ENCODE assay signal across 24 cellular contexts in the genomic region with DNA sequence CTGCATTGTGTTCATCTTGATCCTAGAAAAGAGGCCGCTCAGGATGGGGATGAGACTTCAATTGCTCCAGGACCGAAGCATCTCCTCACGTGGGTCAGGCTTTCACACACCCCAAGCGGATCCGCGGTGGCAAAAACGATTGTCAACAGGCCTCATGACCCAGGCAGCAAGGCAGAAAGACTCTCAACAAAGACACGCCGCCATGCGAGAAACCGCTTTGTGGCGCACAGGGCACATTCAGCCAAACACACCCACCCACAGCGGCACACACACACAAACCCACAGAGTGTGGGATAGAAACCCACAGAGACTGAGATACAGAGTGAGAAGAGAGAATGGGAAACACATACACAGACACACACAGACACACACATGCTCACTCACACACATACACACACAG.
DNase-seq lines count a peak whose midpoint lies in the region; ATAC-seq and TF ChIP-seq lines count a peak whose summit lies in the region.
"Had no signal": no experiment of that assay in that cellular context is flagged by ENCODE, and none has a peak within 500 bp of the region (broad histone marks: within the 10 kb centered on the region; RNA-seq: fewer than 3 reads in every experiment).

No MANE protein-coding gene starts in this region.

- no peaks in the 10 kb centered on the region for H3K36me3 Mint-ChIP-seq in osteocyte (ENCODE audit: unreplicated experiment)
- H3K36me3 Mint-ChIP-seq: CD4-positive, CD25-positive, alpha-beta regulatory T cell had no signal

- no peaks in the 10 kb centered on the region for H3K27me3 ChIP-seq in upper lobe of right lung
- H3K27me3 ChIP-seq in psoas muscle (ENCODE audit: insufficient read depth in 3 of 3, low read length in 2 of 3), result no peaks in the 10 kb centered on the region
- H3K27me3 ChIP-seq: SJSA1 had no signal

- no peak overlapping the region for H3K27ac ChIP-seq in coronary artery
- no peak overlapping the region for H3K27ac ChIP-seq in upper lobe of right lung
- H3K27ac ChIP-seq in psoas muscle, result no peak overlapping the region
- H3K27ac ChIP-seq: SJSA1 had no signal

- no peaks in the 10 kb centered on the region for H3K9me3 ChIP-seq in upper lobe of right lung
- H3K9me3 ChIP-seq in psoas muscle, result no peaks in the 10 kb centered on the region
- H3K9me3 ChIP-seq: SJSA1 had no signal

- H3K4me1 Mint-ChIP-seq in osteocyte (ENCODE audit: unreplicated experiment), result no peaks in the 10 kb centered on the region

- intact Hi-C loops in upper lobe of right lung (cut with DNase I), result no loop called here
- intact Hi-C loops in psoas muscle (cut with DNase I), result no loop called here

- H3K36me3 ChIP-seq in upper lobe of right lung, result no peaks in the 10 kb centered on the region
- H3K36me3 ChIP-seq in psoas muscle (ENCODE audit: insufficient read depth in 1 of 2, low read depth in 1 of 2), result no peaks in the 10 kb centered on the region
- H3K36me3 ChIP-seq: SJSA1 had no signal

- H3K4me3 ChIP-seq in coronary artery, result no peak overlapping the region
- no peak overlapping the region for H3K4me3 ChIP-seq in upper lobe of right lung
- H3K4me3 ChIP-seq in psoas muscle, result no peak overlapping the region
- H3K4me3 ChIP-seq: SJSA1 had no signal

- H3K27me3 Mint-ChIP-seq in osteocyte (ENCODE audit: unreplicated experiment), result no peaks in the 10 kb centered on the region
- H3K27me3 Mint-ChIP-seq: CD4-positive, CD25-positive, alpha-beta regulatory T cell had no signal

- peak; percentile 21 for DNase-seq in activated CD8-positive, alpha-beta memory T cell treated with anti-CD3 and anti-CD28 coated beads for 24 hours
- no peak for DNase-seq in activated CD8-positive, alpha-beta memory T cell treated with anti-CD3 and anti-CD28 coated beads, Interleukin-2, amount 50 U/mL, for 4 hours
- DNase-seq in coronary artery (ENCODE audit: low spot score), result peak; percentile 46
- DNase-seq in osteocyte (ENCODE audit: extremely low spot score, unreplicated experiment), result peak; percentile 70
- peak; percentile 27 for DNase-seq in upper lobe of right lung
- DNase-seq in iPS-NIHi7 (ENCODE audit: extremely low spot score), result no peak
- no peak for DNase-seq in psoas muscle
- DNase-seq: 8988T; ACHN; CD4-positive, CD25-positive, alpha-beta regulatory T cell; DMS53; Karpas-422; NCI-H1092; NCI-H1417 treated with DMSO at 0.1 percent for 48 hours; NCI-H1694 treated with DMSO at 0.1 percent for 48 hours; NCI-H2081; NCI-H226; NCI-H510A; NCI-H69; Right ventricle myocardium superior; RPMI8226 had no signal

- H3K27ac Mint-ChIP-seq in osteocyte (ENCODE audit: unreplicated experiment), result no peak overlapping the region
- H3K27ac Mint-ChIP-seq: CD4-positive, CD25-positive, alpha-beta regulatory T cell had no signal

- H3K9me3 Mint-ChIP-seq in osteocyte (ENCODE audit: unreplicated experiment), result peaks cover 30% of the 10 kb centered on the region

- H3K4me1 ChIP-seq in upper lobe of right lung (no peaks in the 10 kb centered on the region), psoas muscle (no peaks in the 10 kb centered on the region)
- H3K4me1 ChIP-seq: SJSA1 had no signal

- TF ChIP-seq CTCF in coronary artery (IDR thresholded peaks at IDR 0.05), result no peak
- TF ChIP-seq CTCF in osteocyte (IDR thresholded peaks at IDR 0.05), result no peak
- no peak for TF ChIP-seq CTCF in upper lobe of right lung (IDR thresholded peaks at IDR 0.05)
- TF ChIP-seq CTCF in psoas muscle (IDR thresholded peaks at IDR 0.05), result no peak

- 79 to 82% (median 81%) methylated on average over 13 of the region's 13 CpGs for WGBS in psoas muscle, 3 donors

- no peak overlapping the region for H3K4me3 Mint-ChIP-seq in osteocyte (ENCODE audit: unreplicated experiment)
- H3K4me3 Mint-ChIP-seq: CD4-positive, CD25-positive, alpha-beta regulatory T cell had no signal

- ATAC-seq in upper lobe of right lung, result peak; percentile 24
- ATAC-seq in GM21367 (IDR thresholded peaks at IDR 0.05; ENCODE audit: unreplicated experiment), result no peak
- no peak for ATAC-seq in psoas muscle
- ATAC-seq: HCT116 had no signal

Comparison
In these comparisons a context has a peak if more than half of its experiments do, and no peak if none do; other contexts are left out.
1. DNase-seq: peak in activated CD8-positive, alpha-beta memory T cell treated with anti-CD3 and anti-CD28 coated beads for 24 hours (single experiment), coronary artery (single experiment), osteocyte (single experiment) and upper lobe of right lung (single experiment); none in activated CD8-positive, alpha-beta memory T cell treated with anti-CD3 and anti-CD28 coated beads, Interleukin-2, amount 50 U/mL, for 4 hours (single experiment), iPS-NIHi7 (single experiment) and psoas muscle (0 of 2).